1 cellular context compared by ENCODE assay signal in genomic region chr11:16925495-16926065, GRCh38.
TF ChIP-seq lines count a peak whose summit lies in the region.

No MANE protein-coding gene starts in this region.

TF ChIP-seq in WTC11, 78 proteins besides CTCF, POLR2A, EP300 and RAD21 (continued from another document):
- TF ChIP-seq ARID4B (CRISPR knock-in tag; IDR thresholded peaks at IDR 0.05; ENCODE audit: borderline replicate concordance) (no peak), AR (CRISPR knock-in tag; IDR thresholded peaks at IDR 0.05) (no peak), MYBL2 (CRISPR knock-in tag; IDR thresholded peaks at IDR 0.05) (0 out of 2 replicates have a peak, but pooled peaks have one; percentile 45), TP53 (CRISPR knock-in tag; IDR thresholded peaks at IDR 0.05) (peak; percentile 86), ZNF138 (CRISPR knock-in tag; conservative IDR thresholded peaks at IDR 0.05) (peak; percentile 73; the same call in 1 of the 2 replicates), ZSCAN18 (CRISPR knock-in tag; IDR thresholded peaks at IDR 0.05) (no peak), NFE2L1 (CRISPR knock-in tag; IDR thresholded peaks at IDR 0.05) (peak; percentile 23; the same call in 1 of the 2 replicates), SP1 (CRISPR knock-in tag; conservative IDR thresholded peaks at IDR 0.05) (peak; percentile 43; the same call in 1 of the 2 replicates), IRF2 (CRISPR knock-in tag; IDR thresholded peaks at IDR 0.05; ENCODE audit: borderline replicate concordance, low read depth) (0 out of 2 replicates have a peak, but pooled peaks have one; percentile 50), FOXP4 (CRISPR knock-in tag; IDR thresholded peaks at IDR 0.05) (peak; percentile 26; the same call in 1 of the 2 replicates), NR2C2 (CRISPR knock-in tag; IDR thresholded peaks at IDR 0.05) (no peak), FOXP1 (CRISPR knock-in tag; IDR thresholded peaks at IDR 0.05; ENCODE audit: borderline replicate concordance) (peak; percentile 82; the same call in 1 of the 2 replicates), PRRX2 (CRISPR knock-in tag; IDR thresholded peaks at IDR 0.05) (no peak), PRDM15 (CRISPR knock-in tag; IDR thresholded peaks at IDR 0.05) (no peak), E2F5 (CRISPR knock-in tag; IDR thresholded peaks at IDR 0.05) (peak; percentile 71; the same call in 1 of the 2 replicates), OVOL2 (CRISPR knock-in tag; IDR thresholded peaks at IDR 0.05; ENCODE audit: borderline replicate concordance) (no peak), ZNF396 (CRISPR knock-in tag; IDR thresholded peaks at IDR 0.05; ENCODE audit: borderline replicate concordance) (no peak), FOXK1 (CRISPR knock-in tag; IDR thresholded peaks at IDR 0.05) (peak; percentile 52), ZBTB21 (CRISPR knock-in tag; IDR thresholded peaks at IDR 0.05; ENCODE audit: borderline replicate concordance) (peak; percentile 54; the same call in 1 of the 2 replicates), IRF1 (CRISPR knock-in tag; IDR thresholded peaks at IDR 0.05) (0 out of 2 replicates have a peak, but pooled peaks have one; percentile 41), STAT6 (CRISPR knock-in tag; conservative IDR thresholded peaks at IDR 0.05; ENCODE audit: low read depth) (no peak), USF2 (CRISPR knock-in tag; IDR thresholded peaks at IDR 0.05) (peak; percentile 52), TEAD4 (CRISPR knock-in tag; IDR thresholded peaks at IDR 0.05) (no peak), MAX (CRISPR knock-in tag; IDR thresholded peaks at IDR 0.05) (peak; percentile 87; the same call in 1 of the 2 replicates), ESRRA (CRISPR knock-in tag; IDR thresholded peaks at IDR 0.05; ENCODE audit: borderline replicate concordance) (no peak), HMGXB4 (CRISPR knock-in tag; IDR thresholded peaks at IDR 0.05) (peak; percentile 52; the same call in 1 of the 2 replicates), CBFB (CRISPR knock-in tag; IDR thresholded peaks at IDR 0.05; ENCODE audit: low read depth) (peak; percentile 67; the same call in 1 of the 2 replicates), ETV6 (CRISPR knock-in tag; IDR thresholded peaks at IDR 0.05) (peak; percentile 75; the same call in 1 of the 2 replicates), JAZF1 (CRISPR knock-in tag; IDR thresholded peaks at IDR 0.05) (no peak)
